Comparison of ENCODE assay signal across 1 cellular context in genomic region chr21:29074007-29074376, GRCh38.
TF ChIP-seq lines count a peak whose summit lies in the region.

No MANE protein-coding gene starts in this region.

TF ChIP-seq in K562, 482 proteins besides CTCF, POLR2A, EP300 and RAD21 (continued from another document and continues in another):
- TF ChIP-seq MNT (conservative IDR thresholded peaks at IDR 0.05): no peak
- TF ChIP-seq CXXC5 (CRISPR knock-in tag; IDR thresholded peaks at IDR 0.05): no peak
- TF ChIP-seq NCOR1 (IDR thresholded peaks at IDR 0.05): 0 out of 2 replicates have a peak, but pooled peaks have one; percentile 26
- peak; percentile 56; the same call in 1 of the 2 replicates for TF ChIP-seq SMARCA4 (IDR thresholded peaks at IDR 0.05)
- no peak for TF ChIP-seq NFE2 (IDR thresholded peaks at IDR 0.05; ENCODE audit: low read depth)
- no peak for TF ChIP-seq STAT5A (IDR thresholded peaks at IDR 0.05; ENCODE audit: borderline replicate concordance, low read length)
- TF ChIP-seq ELK3 (CRISPR knock-in tag; IDR thresholded peaks at IDR 0.05): 0 out of 2 replicates have a peak, but pooled peaks have one; percentile 71
- TF ChIP-seq CHD7 (IDR thresholded peaks at IDR 0.05; ENCODE audit: low read depth, low read length): no peak
- TF ChIP-seq SRSF7 (optimal IDR thresholded peaks at IDR 0.05; ENCODE audit: low read depth, low read length): no peak
- TF ChIP-seq ZNF274 (IDR thresholded peaks at IDR 0.05; ENCODE audit: borderline replicate concordance, low read depth, low read length): no peak
- no peak for TF ChIP-seq DACH1 (IDR thresholded peaks at IDR 0.05; ENCODE audit: partially characterized antibody)
- TF ChIP-seq U2AF1 (optimal IDR thresholded peaks at IDR 0.05; ENCODE audit: low read depth, low read length): no peak
- TF ChIP-seq RBM39 (optimal IDR thresholded peaks at IDR 0.05; ENCODE audit: low read depth, low read length): no peak
- TF ChIP-seq ZNF79 (CRISPR knock-in tag; IDR thresholded peaks at IDR 0.05; ENCODE audit: low read depth): no peak
- no peak for TF ChIP-seq MYNN (IDR thresholded peaks at IDR 0.05)
- TF ChIP-seq MYNN (CRISPR knock-in tag; IDR thresholded peaks at IDR 0.05): no peak
- TF ChIP-seq TRIM24 (IDR thresholded peaks at IDR 0.05): no peak
- no peak for TF ChIP-seq CREBBP (IDR thresholded peaks at IDR 0.05; ENCODE audit: low read depth, low read length)
- TF ChIP-seq ZNF583 (CRISPR knock-in tag; IDR thresholded peaks at IDR 0.05): 0 out of 2 replicates have a peak, but pooled peaks have one; percentile 37
- no peak for TF ChIP-seq SRSF1 (IDR thresholded peaks at IDR 0.05; ENCODE audit: low read depth, low read length)
- TF ChIP-seq DMBX1 (CRISPR knock-in tag; IDR thresholded peaks at IDR 0.05; ENCODE audit: borderline replicate concordance): peak; percentile 76
- TF ChIP-seq MTA3 (IDR thresholded peaks at IDR 0.05; ENCODE audit: borderline replicate concordance): no peak
- TF ChIP-seq ZNF23 (CRISPR knock-in tag; IDR thresholded peaks at IDR 0.05): no peak
- TF ChIP-seq HIVEP1 (CRISPR knock-in tag; IDR thresholded peaks at IDR 0.05): 0 out of 2 replicates have a peak, but pooled peaks have one; percentile 52
- no peak for TF ChIP-seq STAG1 (CRISPR knock-in tag; IDR thresholded peaks at IDR 0.05; ENCODE audit: borderline replicate concordance)
- no peak for TF ChIP-seq RFX5 (IDR thresholded peaks at IDR 0.05; ENCODE audit: low read depth, low read length)
- no peak for TF ChIP-seq BCOR (IDR thresholded peaks at IDR 0.05)
- TF ChIP-seq HDAC2 (IDR thresholded peaks at IDR 0.05): no peak
- no peak for TF ChIP-seq ETV5 (CRISPR knock-in tag; IDR thresholded peaks at IDR 0.05; ENCODE audit: low read depth)
- no peak for TF ChIP-seq HMBOX1 (IDR thresholded peaks at IDR 0.05)
- TF ChIP-seq NCOA2 (IDR thresholded peaks at IDR 0.05; ENCODE audit: partially characterized antibody in 2 of 2): no peak
- no peak for TF ChIP-seq L3MBTL2 (IDR thresholded peaks at IDR 0.05)
- TF ChIP-seq TAL1 (IDR thresholded peaks at IDR 0.05): 0 out of 2 replicates have a peak, but pooled peaks have one; percentile 29
- no peak for TF ChIP-seq KDM5B (IDR thresholded peaks at IDR 0.05; ENCODE audit: insufficient replicate concordance, low read depth, low read length)
- TF ChIP-seq RBM22 (IDR thresholded peaks at IDR 0.05; ENCODE audit: low read depth, low read length, poor library complexity, severe bottlenecking): no peak
- no peak for TF ChIP-seq MXD1 (CRISPR knock-in tag; IDR thresholded peaks at IDR 0.05; ENCODE audit: borderline replicate concordance, poor library complexity, severe bottlenecking)
- no peak for TF ChIP-seq CBFA2T2 (conservative IDR thresholded peaks at IDR 0.05)
- TF ChIP-seq NCOA1 (IDR thresholded peaks at IDR 0.05; ENCODE audit: low read depth): no peak
- TF ChIP-seq LCOR (CRISPR knock-in tag; IDR thresholded peaks at IDR 0.05): no peak
- TF ChIP-seq XRCC5 (IDR thresholded peaks at IDR 0.05; ENCODE audit: low read depth, low read length): no peak
- no peak for TF ChIP-seq RBM25 (IDR thresholded peaks at IDR 0.05; ENCODE audit: low read depth, low read length, severe bottlenecking)
- no peak for TF ChIP-seq BMI1 (IDR thresholded peaks at IDR 0.05; ENCODE audit: low read length)
- no peak; the same call in 1 of the 2 replicates for TF ChIP-seq ZNF384 (IDR thresholded peaks at IDR 0.05; ENCODE audit: low read depth, low read length)
- TF ChIP-seq TEAD4 (IDR thresholded peaks at IDR 0.05; ENCODE audit: low read length): no peak
- TF ChIP-seq TEAD4 (CRISPR knock-in tag; IDR thresholded peaks at IDR 0.05; ENCODE audit: borderline replicate concordance): no peak
- TF ChIP-seq MTA1 (IDR thresholded peaks at IDR 0.05; ENCODE audit: borderline replicate concordance): no peak
- TF ChIP-seq ZSCAN29 (IDR thresholded peaks at IDR 0.05): no peak
- TF ChIP-seq SMC3 (conservative IDR thresholded peaks at IDR 0.05; ENCODE audit: insufficient read depth, low read depth, low read length): no peak
- TF ChIP-seq KLF13 (tag; IDR thresholded peaks at IDR 0.05; ENCODE audit: borderline replicate concordance, low read depth): no peak
- TF ChIP-seq ZNF586 (CRISPR knock-in tag; conservative IDR thresholded peaks at IDR 0.05): no peak
- 0 out of 2 replicates have a peak, but pooled peaks have one; percentile 64 for TF ChIP-seq THRB (CRISPR knock-in tag; conservative IDR thresholded peaks at IDR 0.05)
- TF ChIP-seq HNRNPH1 (optimal IDR thresholded peaks at IDR 0.05; ENCODE audit: low read depth, low read length): no peak
- TF ChIP-seq SMAD3 (CRISPR knock-in tag; conservative IDR thresholded peaks at IDR 0.05): no peak
- no peak for TF ChIP-seq SNIP1 (IDR thresholded peaks at IDR 0.05; ENCODE audit: low read depth)
- TF ChIP-seq NFE2L1 (tag; IDR thresholded peaks at IDR 0.05; ENCODE audit: borderline replicate concordance, low read depth): no peak
- TF ChIP-seq KDM4B (IDR thresholded peaks at IDR 0.05; ENCODE audit: borderline replicate concordance in 2 of 2, low read depth in 1 of 2): no peak
- no peak for TF ChIP-seq ZNF253 (CRISPR knock-in tag; conservative IDR thresholded peaks at IDR 0.05)
- no peak for TF ChIP-seq ETS2 (tag; IDR thresholded peaks at IDR 0.05; ENCODE audit: borderline replicate concordance, poor library complexity, severe bottlenecking)
- TF ChIP-seq SNAPC5 (CRISPR knock-in tag; IDR thresholded peaks at IDR 0.05): no peak
- TF ChIP-seq FOXA3 (CRISPR knock-in tag; conservative IDR thresholded peaks at IDR 0.05 in 1 of 2, IDR thresholded peaks at IDR 0.05 in 1 of 2): 0 out of 4 replicates have a peak, but pooled peaks of 1 of the 2 experiments have one; percentile 11
- 0 out of 2 replicates have a peak, but pooled peaks have one; percentile 52 for TF ChIP-seq ZNF444 (CRISPR knock-in tag; IDR thresholded peaks at IDR 0.05)
- peak; percentile 32; the same call in 1 of the 2 replicates for TF ChIP-seq ARID1B (IDR thresholded peaks at IDR 0.05)
- no peak for TF ChIP-seq SP1 (CRISPR knock-in tag; IDR thresholded peaks at IDR 0.05)
- no peak for TF ChIP-seq ZBTB17 (CRISPR knock-in tag; IDR thresholded peaks at IDR 0.05)
